In genomic region chr5:108312258-108312657, GRCh38 we compare ENCODE assay signal across 20 cellular contexts.
"Had no signal": no experiment of that assay in that cellular context is flagged by ENCODE, and none has a peak within 500 bp of the region (broad histone marks: within the 10 kb centered on the region; RNA-seq: fewer than 3 reads in every experiment).

No MANE protein-coding gene starts in this region.

- ATAC-seq: HepG2, SK-N-SH treated with all-trans-retinoic acid at 6 μM for 48 hours had no signal

- DNase-seq: IMR-90, Karpas-422, KG1, MM.1S, NCI-H1092 treated with DMSO at 0.1 percent for 48 hours, NCI-H1436, NCI-H187, NCI-H2029, NCI-H2081 treated with DMSO at 0.1 percent for 48 hours, NCI-H2171, NCI-H226, NCI-H510A, NCI-H524 treated with DMSO at 0.1 percent for 48 hours, NCI-H69, NCI-H774, RPMI8226, SHP77 treated with DMSO at 0.1 percent for 48 hours, SJCRH30 had no signal

- H3K27ac ChIP-seq: SJCRH30 had no signal

- H3K4me3 ChIP-seq: SJCRH30 had no signal
